In the genomic region with DNA sequence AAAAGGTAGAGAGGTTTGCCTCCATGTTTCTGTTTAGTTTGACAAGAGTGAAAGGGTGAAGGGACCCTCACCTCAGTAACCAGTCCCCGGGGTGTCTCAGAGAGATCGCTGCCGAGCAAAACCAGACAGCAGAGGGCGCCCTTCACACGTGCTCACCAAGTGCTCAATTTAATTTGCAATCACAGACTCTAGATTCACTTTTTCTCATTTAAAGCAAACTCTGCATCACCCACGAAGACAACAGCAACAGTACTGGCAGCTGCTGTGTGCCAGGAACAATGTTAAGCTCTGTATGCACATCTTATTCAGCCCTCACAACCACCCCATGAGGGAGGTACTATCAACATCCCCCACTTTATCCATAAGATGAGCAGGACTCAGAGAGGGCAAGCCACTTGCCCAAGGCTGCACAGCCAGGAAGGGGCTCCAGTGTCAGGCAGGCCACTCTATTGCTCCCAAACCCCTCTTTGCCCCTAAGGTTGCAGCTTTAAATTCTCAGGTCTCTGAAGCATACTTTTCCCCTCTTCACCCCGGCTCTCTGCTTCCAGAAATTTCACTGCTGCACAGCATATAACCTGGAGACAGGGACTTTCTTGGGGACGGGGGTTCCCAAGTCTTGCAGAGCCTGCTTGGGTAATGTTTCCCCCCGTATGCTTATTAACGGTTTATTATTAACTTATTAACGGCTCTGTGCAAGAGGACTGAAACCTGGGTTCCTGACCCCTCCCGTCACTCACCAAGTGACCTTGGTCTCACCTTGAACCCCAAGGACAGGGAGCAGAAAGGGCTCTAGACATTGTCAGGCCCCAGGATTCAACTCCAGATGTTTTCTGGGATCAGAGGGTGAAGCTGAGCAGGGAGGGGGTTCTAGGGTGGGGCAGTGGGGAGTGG, we compare ENCODE assay signal across 1 cellular context.
A peak's percentile ranks its signal among the peaks of the same experiment; 100 is the strongest.
TF ChIP-seq lines count a peak whose summit lies in the region.

No MANE protein-coding gene starts in this region.

TF ChIP-seq in HepG2, 621 proteins besides CTCF, POLR2A, EP300 and RAD21 (continued from another document and continues in another):
- TF ChIP-seq, protein P1, sequence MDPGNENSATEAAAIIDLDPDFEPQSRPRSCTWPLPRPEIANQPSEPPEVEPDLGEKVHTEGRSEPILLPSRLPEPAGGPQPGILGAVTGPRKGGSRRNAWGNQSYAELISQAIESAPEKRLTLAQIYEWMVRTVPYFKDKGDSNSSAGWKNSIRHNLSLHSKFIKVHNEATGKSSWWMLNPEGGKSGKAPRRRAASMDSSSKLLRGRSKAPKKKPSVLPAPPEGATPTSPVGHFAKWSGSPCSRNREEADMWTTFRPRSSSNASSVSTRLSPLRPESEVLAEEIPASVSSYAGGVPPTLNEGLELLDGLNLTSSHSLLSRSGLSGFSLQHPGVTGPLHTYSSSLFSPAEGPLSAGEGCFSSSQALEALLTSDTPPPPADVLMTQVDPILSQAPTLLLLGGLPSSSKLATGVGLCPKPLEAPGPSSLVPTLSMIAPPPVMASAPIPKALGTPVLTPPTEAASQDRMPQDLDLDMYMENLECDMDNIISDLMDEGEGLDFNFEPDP (CRISPR knock-in tag; conservative IDR thresholded peaks at IDR 0.05), result 0 out of 2 replicates have a peak, but pooled peaks have one; percentile 35
- TF ChIP-seq ZNF337 (CRISPR knock-in tag; IDR thresholded peaks at IDR 0.05; ENCODE audit: borderline replicate concordance, low read depth), result no peak
- no peak for TF ChIP-seq U2AF1 (optimal IDR thresholded peaks at IDR 0.05; ENCODE audit: low read depth, low read length)
- no peak for TF ChIP-seq ELF1 (CRISPR knock-in tag; IDR thresholded peaks at IDR 0.05)
- TF ChIP-seq, protein P2, sequence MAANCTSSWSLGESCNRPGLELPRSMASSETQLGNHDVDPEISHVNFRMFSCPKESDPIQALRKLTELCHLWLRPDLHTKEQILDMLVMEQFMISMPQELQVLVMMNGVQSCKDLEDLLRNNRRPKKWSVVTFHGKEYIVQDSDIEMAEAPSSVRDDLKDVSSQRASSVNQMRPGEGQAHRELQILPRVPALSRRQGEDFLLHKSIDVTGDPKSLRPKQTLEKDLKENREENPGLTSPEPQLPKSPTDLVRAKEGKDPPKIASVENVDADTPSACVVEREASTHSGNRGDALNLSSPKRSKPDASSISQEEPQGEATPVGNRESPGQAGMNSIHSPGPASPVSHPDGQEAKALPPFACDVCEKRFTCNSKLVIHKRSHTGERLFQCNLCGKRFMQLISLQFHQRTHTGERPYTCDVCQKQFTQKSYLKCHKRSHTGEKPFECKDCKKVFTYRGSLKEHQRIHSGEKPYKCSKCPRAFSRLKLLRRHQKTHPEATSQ (CRISPR knock-in tag; IDR thresholded peaks at IDR 0.05; ENCODE audit: borderline replicate concordance), result 0 out of 2 replicates have a peak, but pooled peaks have one; percentile 54
- no peak for TF ChIP-seq HNRNPL (IDR thresholded peaks at IDR 0.05; ENCODE audit: low read depth, low read length)
- TF ChIP-seq RELA (CRISPR knock-in tag; IDR thresholded peaks at IDR 0.05), result no peak
- no peak for TF ChIP-seq ZNF878 (CRISPR knock-in tag; IDR thresholded peaks at IDR 0.05)
- no peak for TF ChIP-seq ZNF570 (CRISPR knock-in tag; IDR thresholded peaks at IDR 0.05; ENCODE audit: borderline replicate concordance)
- TF ChIP-seq, protein P3, sequence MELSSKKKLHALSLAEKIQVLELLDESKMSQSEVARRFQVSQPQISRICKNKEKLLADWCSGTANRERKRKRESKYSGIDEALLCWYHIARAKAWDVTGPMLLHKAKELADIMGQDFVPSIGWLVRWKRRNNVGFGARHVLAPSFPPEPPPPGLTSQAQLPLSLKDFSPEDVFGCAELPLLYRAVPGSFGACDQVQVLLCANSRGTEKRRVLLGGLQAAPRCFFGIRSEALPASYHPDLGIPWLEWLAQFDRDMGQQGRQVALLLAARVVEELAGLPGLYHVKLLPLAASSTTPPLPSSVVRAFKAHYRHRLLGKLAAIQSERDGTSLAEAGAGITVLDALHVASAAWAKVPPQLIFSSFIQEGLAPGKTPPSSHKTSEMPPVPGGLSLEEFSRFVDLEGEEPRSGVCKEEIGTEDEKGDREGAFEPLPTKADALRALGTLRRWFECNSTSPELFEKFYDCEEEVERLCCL (CRISPR knock-in tag; IDR thresholded peaks at IDR 0.05; ENCODE audit: borderline replicate concordance), result no peak
- TF ChIP-seq TEAD3 (CRISPR knock-in tag; optimal IDR thresholded peaks at IDR 0.05; ENCODE audit: borderline replicate concordance), result peak; percentile 9
- TF ChIP-seq, protein P4, sequence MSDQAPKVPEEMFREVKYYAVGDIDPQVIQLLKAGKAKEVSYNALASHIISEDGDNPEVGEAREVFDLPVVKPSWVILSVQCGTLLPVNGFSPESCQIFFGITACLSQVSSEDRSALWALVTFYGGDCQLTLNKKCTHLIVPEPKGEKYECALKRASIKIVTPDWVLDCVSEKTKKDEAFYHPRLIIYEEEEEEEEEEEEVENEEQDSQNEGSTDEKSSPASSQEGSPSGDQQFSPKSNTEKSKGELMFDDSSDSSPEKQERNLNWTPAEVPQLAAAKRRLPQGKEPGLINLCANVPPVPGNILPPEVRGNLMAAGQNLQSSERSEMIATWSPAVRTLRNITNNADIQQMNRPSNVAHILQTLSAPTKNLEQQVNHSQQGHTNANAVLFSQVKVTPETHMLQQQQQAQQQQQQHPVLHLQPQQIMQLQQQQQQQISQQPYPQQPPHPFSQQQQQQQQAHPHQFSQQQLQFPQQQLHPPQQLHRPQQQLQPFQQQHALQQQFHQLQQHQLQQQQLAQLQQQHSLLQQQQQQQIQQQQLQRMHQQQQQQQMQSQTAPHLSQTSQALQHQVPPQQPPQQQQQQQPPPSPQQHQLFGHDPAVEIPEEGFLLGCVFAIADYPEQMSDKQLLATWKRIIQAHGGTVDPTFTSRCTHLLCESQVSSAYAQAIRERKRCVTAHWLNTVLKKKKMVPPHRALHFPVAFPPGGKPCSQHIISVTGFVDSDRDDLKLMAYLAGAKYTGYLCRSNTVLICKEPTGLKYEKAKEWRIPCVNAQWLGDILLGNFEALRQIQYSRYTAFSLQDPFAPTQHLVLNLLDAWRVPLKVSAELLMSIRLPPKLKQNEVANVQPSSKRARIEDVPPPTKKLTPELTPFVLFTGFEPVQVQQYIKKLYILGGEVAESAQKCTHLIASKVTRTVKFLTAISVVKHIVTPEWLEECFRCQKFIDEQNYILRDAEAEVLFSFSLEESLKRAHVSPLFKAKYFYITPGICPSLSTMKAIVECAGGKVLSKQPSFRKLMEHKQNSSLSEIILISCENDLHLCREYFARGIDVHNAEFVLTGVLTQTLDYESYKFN (CRISPR knock-in tag; conservative IDR thresholded peaks at IDR 0.05), result peak; percentile 64
- TF ChIP-seq, protein P5, sequence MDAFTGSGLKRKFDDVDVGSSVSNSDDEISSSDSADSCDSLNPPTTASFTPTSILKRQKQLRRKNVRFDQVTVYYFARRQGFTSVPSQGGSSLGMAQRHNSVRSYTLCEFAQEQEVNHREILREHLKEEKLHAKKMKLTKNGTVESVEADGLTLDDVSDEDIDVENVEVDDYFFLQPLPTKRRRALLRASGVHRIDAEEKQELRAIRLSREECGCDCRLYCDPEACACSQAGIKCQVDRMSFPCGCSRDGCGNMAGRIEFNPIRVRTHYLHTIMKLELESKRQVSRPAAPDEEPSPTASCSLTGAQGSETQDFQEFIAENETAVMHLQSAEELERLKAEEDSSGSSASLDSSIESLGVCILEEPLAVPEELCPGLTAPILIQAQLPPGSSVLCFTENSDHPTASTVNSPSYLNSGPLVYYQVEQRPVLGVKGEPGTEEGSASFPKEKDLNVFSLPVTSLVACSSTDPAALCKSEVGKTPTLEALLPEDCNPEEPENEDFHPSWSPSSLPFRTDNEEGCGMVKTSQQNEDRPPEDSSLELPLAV (CRISPR knock-in tag; conservative IDR thresholded peaks at IDR 0.05; ENCODE audit: low read depth), result no peak
- no peak for TF ChIP-seq TOE1 (CRISPR knock-in tag; IDR thresholded peaks at IDR 0.05)
- TF ChIP-seq ZNF335 (CRISPR knock-in tag; IDR thresholded peaks at IDR 0.05), result 0 out of 2 replicates have a peak, but pooled peaks have one; percentile 22
- TF ChIP-seq SKI (IDR thresholded peaks at IDR 0.05; ENCODE audit: partially characterized antibody), result no peak
- TF ChIP-seq, protein P6, sequence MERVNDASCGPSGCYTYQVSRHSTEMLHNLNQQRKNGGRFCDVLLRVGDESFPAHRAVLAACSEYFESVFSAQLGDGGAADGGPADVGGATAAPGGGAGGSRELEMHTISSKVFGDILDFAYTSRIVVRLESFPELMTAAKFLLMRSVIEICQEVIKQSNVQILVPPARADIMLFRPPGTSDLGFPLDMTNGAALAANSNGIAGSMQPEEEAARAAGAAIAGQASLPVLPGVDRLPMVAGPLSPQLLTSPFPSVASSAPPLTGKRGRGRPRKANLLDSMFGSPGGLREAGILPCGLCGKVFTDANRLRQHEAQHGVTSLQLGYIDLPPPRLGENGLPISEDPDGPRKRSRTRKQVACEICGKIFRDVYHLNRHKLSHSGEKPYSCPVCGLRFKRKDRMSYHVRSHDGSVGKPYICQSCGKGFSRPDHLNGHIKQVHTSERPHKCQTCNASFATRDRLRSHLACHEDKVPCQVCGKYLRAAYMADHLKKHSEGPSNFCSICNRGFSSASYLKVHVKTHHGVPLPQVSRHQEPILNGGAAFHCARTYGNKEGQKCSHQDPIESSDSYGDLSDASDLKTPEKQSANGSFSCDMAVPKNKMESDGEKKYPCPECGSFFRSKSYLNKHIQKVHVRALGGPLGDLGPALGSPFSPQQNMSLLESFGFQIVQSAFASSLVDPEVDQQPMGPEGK (CRISPR knock-in tag; IDR thresholded peaks at IDR 0.05), result no peak; the same call in 1 of the 2 replicates
- TF ChIP-seq, protein P7, sequence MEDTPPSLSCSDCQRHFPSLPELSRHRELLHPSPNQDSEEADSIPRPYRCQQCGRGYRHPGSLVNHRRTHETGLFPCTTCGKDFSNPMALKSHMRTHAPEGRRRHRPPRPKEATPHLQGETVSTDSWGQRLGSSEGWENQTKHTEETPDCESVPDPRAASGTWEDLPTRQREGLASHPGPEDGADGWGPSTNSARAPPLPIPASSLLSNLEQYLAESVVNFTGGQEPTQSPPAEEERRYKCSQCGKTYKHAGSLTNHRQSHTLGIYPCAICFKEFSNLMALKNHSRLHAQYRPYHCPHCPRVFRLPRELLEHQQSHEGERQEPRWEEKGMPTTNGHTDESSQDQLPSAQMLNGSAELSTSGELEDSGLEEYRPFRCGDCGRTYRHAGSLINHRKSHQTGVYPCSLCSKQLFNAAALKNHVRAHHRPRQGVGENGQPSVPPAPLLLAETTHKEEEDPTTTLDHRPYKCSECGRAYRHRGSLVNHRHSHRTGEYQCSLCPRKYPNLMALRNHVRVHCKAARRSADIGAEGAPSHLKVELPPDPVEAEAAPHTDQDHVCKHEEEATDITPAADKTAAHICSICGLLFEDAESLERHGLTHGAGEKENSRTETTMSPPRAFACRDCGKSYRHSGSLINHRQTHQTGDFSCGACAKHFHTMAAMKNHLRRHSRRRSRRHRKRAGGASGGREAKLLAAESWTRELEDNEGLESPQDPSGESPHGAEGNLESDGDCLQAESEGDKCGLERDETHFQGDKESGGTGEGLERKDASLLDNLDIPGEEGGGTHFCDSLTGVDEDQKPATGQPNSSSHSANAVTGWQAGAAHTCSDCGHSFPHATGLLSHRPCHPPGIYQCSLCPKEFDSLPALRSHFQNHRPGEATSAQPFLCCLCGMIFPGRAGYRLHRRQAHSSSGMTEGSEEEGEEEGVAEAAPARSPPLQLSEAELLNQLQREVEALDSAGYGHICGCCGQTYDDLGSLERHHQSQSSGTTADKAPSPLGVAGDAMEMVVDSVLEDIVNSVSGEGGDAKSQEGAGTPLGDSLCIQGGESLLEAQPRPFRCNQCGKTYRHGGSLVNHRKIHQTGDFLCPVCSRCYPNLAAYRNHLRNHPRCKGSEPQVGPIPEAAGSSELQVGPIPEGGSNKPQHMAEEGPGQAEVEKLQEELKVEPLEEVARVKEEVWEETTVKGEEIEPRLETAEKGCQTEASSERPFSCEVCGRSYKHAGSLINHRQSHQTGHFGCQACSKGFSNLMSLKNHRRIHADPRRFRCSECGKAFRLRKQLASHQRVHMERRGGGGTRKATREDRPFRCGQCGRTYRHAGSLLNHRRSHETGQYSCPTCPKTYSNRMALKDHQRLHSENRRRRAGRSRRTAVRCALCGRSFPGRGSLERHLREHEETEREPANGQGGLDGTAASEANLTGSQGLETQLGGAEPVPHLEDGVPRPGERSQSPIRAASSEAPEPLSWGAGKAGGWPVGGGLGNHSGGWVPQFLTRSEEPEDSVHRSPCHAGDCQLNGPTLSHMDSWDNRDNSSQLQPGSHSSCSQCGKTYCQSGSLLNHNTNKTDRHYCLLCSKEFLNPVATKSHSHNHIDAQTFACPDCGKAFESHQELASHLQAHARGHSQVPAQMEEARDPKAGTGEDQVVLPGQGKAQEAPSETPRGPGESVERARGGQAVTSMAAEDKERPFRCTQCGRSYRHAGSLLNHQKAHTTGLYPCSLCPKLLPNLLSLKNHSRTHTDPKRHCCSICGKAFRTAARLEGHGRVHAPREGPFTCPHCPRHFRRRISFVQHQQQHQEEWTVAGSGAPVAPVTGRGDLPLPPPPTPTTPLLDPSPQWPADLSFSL (CRISPR knock-in tag; IDR thresholded peaks at IDR 0.05), result no peak
- no peak for TF ChIP-seq ZNF343 (CRISPR knock-in tag; IDR thresholded peaks at IDR 0.05)
- TF ChIP-seq, protein P8, sequence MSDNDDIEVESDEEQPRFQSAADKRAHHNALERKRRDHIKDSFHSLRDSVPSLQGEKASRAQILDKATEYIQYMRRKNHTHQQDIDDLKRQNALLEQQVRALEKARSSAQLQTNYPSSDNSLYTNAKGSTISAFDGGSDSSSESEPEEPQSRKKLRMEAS (IDR thresholded peaks at IDR 0.05), result peak; percentile 78; the same call in 1 of the 2 replicates
- peak; percentile 64 for TF ChIP-seq NR2C2 (CRISPR knock-in tag; IDR thresholded peaks at IDR 0.05; ENCODE audit: borderline replicate concordance)
- TF ChIP-seq, protein P9, sequence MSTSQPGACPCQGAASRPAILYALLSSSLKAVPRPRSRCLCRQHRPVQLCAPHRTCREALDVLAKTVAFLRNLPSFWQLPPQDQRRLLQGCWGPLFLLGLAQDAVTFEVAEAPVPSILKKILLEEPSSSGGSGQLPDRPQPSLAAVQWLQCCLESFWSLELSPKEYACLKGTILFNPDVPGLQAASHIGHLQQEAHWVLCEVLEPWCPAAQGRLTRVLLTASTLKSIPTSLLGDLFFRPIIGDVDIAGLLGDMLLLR (CRISPR knock-in tag; IDR thresholded peaks at IDR 0.05), result no peak; the same call in 1 of the 2 replicates
- TF ChIP-seq CBFB (CRISPR knock-in tag; IDR thresholded peaks at IDR 0.05), result no peak; the same call in 1 of the 2 replicates
- TF ChIP-seq NFE2L1 (CRISPR knock-in tag; IDR thresholded peaks at IDR 0.05; ENCODE audit: borderline replicate concordance), result no peak
- 0 out of 2 replicates have a peak, but pooled peaks have one; percentile 26 for TF ChIP-seq SIX1 (CRISPR knock-in tag; IDR thresholded peaks at IDR 0.05; ENCODE audit: borderline replicate concordance)
- peak; percentile 33; the same call in 1 of the 2 replicates for TF ChIP-seq SPEN (CRISPR knock-in tag; IDR thresholded peaks at IDR 0.05; ENCODE audit: low read depth)
- TF ChIP-seq TARDBP (CRISPR knock-in tag; IDR thresholded peaks at IDR 0.05), result peak; percentile 15; the same call in 1 of the 2 replicates
- 0 out of 2 replicates have a peak, but pooled peaks have one; percentile 19 for TF ChIP-seq SMAD3 (CRISPR knock-in tag; IDR thresholded peaks at IDR 0.05)
- no peak for TF ChIP-seq ZNF138 (CRISPR knock-in tag; IDR thresholded peaks at IDR 0.05; ENCODE audit: low read depth)
- TF ChIP-seq, protein P10, sequence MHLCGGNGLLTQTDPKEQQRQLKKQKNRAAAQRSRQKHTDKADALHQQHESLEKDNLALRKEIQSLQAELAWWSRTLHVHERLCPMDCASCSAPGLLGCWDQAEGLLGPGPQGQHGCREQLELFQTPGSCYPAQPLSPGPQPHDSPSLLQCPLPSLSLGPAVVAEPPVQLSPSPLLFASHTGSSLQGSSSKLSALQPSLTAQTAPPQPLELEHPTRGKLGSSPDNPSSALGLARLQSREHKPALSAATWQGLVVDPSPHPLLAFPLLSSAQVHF (CRISPR knock-in tag; IDR thresholded peaks at IDR 0.05), result 0 out of 2 replicates have a peak, but pooled peaks have one; percentile 43
- 0 out of 2 replicates have a peak, but pooled peaks have one; percentile 6 for TF ChIP-seq ETV5 (CRISPR knock-in tag; IDR thresholded peaks at IDR 0.05; ENCODE audit: borderline replicate concordance)
